In genomic region chr20:1325173-1326030, GRCh38 we compare ENCODE assay signal across 8 cellular contexts. TPM values are rescaled to one million over a fixed set of nuclear protein-coding genes. Genes with fewer than 3 reads are reported as not detected.
DNase-seq lines count a peak whose midpoint lies in the region; ATAC-seq and FAIRE-seq lines count a peak whose summit lies in the region.

No MANE protein-coding gene starts in this region.

- DNase-seq in D341Med (ENCODE audit: low spot score) (peak; percentile 99), HUDEP-2 (lab: John Stamatoyannopoulos, UW; ENCODE audit: unreplicated experiment in 76 of 76) (peak; percentile 30 to 98 (median 92)), NOMO-1 treated with dmso at 0.1 percent for 144 hours (lab: John Stamatoyannopoulos, UW; ENCODE audit: unreplicated experiment) (peak; percentile 90), mesenteric fat pad (ENCODE audit: low spot score) (peak; percentile 100)
- peak; percentile 99 for DNase-seq in activated CD8-positive, alpha-beta memory T cell treated with anti-CD3 and anti-CD28 coated beads, Interleukin-2, amount 50 U/mL, for 1 hour (ENCODE audit: extremely low read depth)
- DNase-seq in stimulated activated CD8-positive, alpha-beta memory T cell treated with anti-CD3 and anti-CD28 coated beads, Interleukin-15, amount 100 ng/mL, for 1 hour (ENCODE audit: low read depth) = peak; percentile 97

- FAIRE-seq in endometrium (lab: Jason Lieb, UNC) = peak; percentile 84

- ATAC-seq in GM21390 (IDR thresholded peaks at IDR 0.05; ENCODE audit: unreplicated experiment) = peak; percentile 80

RNA-seq across cellular contexts. Expression of gene SDCBP2, which starts 3.5 kb away (rescaled TPM):
- total RNA-seq in mesenteric fat pad = 7.2 TPM

RNA-seq across cellular contexts. Expression of gene SNPH, which starts 59.3 kb away (rescaled TPM):
- 4.9 TPM for total RNA-seq in mesenteric fat pad

Comparison
In these comparisons a context has a peak if more than half of its experiments do, and no peak if none do; other contexts are left out.
1. Peak in every context shown above with its lines: DNase-seq and ATAC-seq.